Comparison of ENCODE assay signal across 11 cellular contexts in the genomic region with DNA sequence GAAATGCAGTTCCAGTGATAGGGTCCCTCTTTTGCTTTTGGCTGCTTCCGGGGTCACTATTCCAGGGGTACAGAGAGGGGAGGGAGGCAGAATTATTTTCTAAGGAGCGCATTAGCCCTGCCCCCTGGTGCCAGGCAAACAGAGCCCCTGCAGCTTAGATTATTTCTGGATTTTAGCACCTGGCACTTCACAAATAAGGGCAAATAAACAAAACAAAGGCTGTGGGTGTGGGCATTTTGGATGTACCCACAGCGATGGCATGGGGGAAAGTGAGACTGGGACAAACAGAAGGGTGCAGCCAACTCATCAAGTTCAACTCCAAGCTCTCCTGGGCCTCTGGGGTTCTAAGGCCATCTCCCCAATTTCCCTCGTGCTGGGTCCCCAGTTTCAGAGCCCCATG. TPM values are rescaled to one million over a fixed set of nuclear protein-coding genes. Genes with fewer than 3 reads are reported as not detected.
DNase-seq lines count a peak whose midpoint lies in the region; ATAC-seq and TF ChIP-seq lines count a peak whose summit lies in the region.
"Had no signal": no experiment of that assay in that cellular context is flagged by ENCODE, and none has a peak within 500 bp of the region (broad histone marks: within the 10 kb centered on the region; RNA-seq: fewer than 3 reads in every experiment).

No MANE protein-coding gene starts in this region.

- H2BK20ac ChIP-seq in H9 (ENCODE audit: low read depth, low read length, poor library complexity, severe bottlenecking), result no peak overlapping the region

- peak overlapping the region; percentile 63 to 100 (median 92) for H3K27ac Mint-ChIP-seq in CD4-positive, alpha-beta memory T cell
- H3K27ac Mint-ChIP-seq in activated naive CD4-positive, alpha-beta T cell treated with anti-CD3 and anti-CD28 coated beads, Interleukin-2, amount 50 U/mL, for 72 hours, result peak overlapping the region; percentile 94
- H3K27ac Mint-ChIP-seq in natural killer cell (peak overlapping the region; percentile 95 to 97), H9 (no peak overlapping the region)

- H4K20me1 ChIP-seq in H9 (ENCODE audit: control insufficient read depth, insufficient read depth, insufficient read length), result no peaks in the 10 kb centered on the region

- no peak for TF ChIP-seq POLR2A in upper lobe of left lung (IDR thresholded peaks at IDR 0.05)

- no peak overlapping the region for H2BK5ac ChIP-seq in H9 (ENCODE audit: insufficient read length, low read length)

- H3K4me1 ChIP-seq in CD4-positive, alpha-beta memory T cell (ENCODE audit: insufficient read depth, low read length), result peaks cover 93% of the 10 kb centered on the region
- H3K4me1 ChIP-seq in upper lobe of left lung (peaks cover 5 to 36% (median 32%) of the 10 kb centered on the region in 4 donors), foreskin keratinocyte (peaks cover 14% of the 10 kb centered on the region), H9 (ENCODE audit: insufficient read depth, low read length) (no peaks in the 10 kb centered on the region; the same call in 1 of the 2 replicates)

- TF ChIP-seq EP300 in upper lobe of left lung (IDR thresholded peaks at IDR 0.05), result no peak

- H3K14ac ChIP-seq in H9 (ENCODE audit: insufficient read depth, low read length), result no peak overlapping the region

- no peak overlapping the region for H4K8ac ChIP-seq in H9 (replicated peaks; ENCODE audit: insufficient read length, low read depth, low read length)

- CTCF ChIA-PET in CD4-positive, alpha-beta memory T cell (lab: Charles Lee; ENCODE audit: partially characterized antibody), result interaction anchor here (0.9 to 39.2 kb wide), 6 partner anchors 7 to 66 kb away, joined by 3 to 1377 read pairs (median 4); partner anchors contain the start of genes ASB2 and CCDC197

- H2BK12ac ChIP-seq in H9 (ENCODE audit: insufficient read length, low read depth, low read length), result no peak overlapping the region

- H3K4me3 Mint-ChIP-seq in CD4-positive, alpha-beta memory T cell, result peak overlapping the region; percentile 71 to 85 (median 76)
- H3K4me3 Mint-ChIP-seq in natural killer cell (peak overlapping the region; percentile 88), H9 (no peak overlapping the region)

- no peaks in the 10 kb centered on the region for H3K23me2 ChIP-seq in H9 (ENCODE audit: insufficient read length, low read depth, low read length, poor library complexity, severe bottlenecking)

- H3K23ac ChIP-seq in H9 (ENCODE audit: insufficient read length, low read depth, low read length), result no peak overlapping the region

- peak overlapping the region; percentile 63 for H3K27ac ChIP-seq in CD4-positive, alpha-beta memory T cell (ENCODE audit: low read depth, low read length)
- H3K27ac ChIP-seq in upper lobe of left lung (peak overlapping the region in 1 of 4 donors; percentile 76), foreskin keratinocyte (no peak overlapping the region), H9 (ENCODE audit: insufficient read length, low read depth, low read length) (no peak overlapping the region)
- H3K27ac ChIP-seq: RWPE1 had no signal

- no peak overlapping the region for H3K4ac ChIP-seq in H9 (ENCODE audit: low read depth, low read length)

- H3K4me1 Mint-ChIP-seq in CD4-positive, alpha-beta memory T cell, result peaks cover 61 to 91% (median 82%) of the 10 kb centered on the region in 4 donors
- H3K4me1 Mint-ChIP-seq in natural killer cell (peaks cover 65 to 75% of the 10 kb centered on the region in 2 donors), H9 (peaks cover 42 to 45% of the 10 kb centered on the region in 2 experiments)

- 57 to 64% methylated on average over 4 of the region's 4 CpGs for WGBS in upper lobe of left lung, 2 donors
- no CpG with 5 or more reads among the region's 4 CpGs for WGBS in H9 (ENCODE audit: extremely low coverage, insufficient read length, low lambda C conversion rate)

- H3K18ac ChIP-seq in H9 (ENCODE audit: insufficient read length, low read depth, low read length), result no peak overlapping the region

- H3T11ph ChIP-seq in H9 (ENCODE audit: low read length), result no peak overlapping the region

- no peak overlapping the region for H3K4me2 ChIP-seq in H9 (ENCODE audit: insufficient read depth, insufficient read length, low read length)

- TF ChIP-seq CTCF in natural killer cell (IDR thresholded peaks at IDR 0.05) (no peak), upper lobe of left lung (IDR thresholded peaks at IDR 0.05) (no peak), foreskin keratinocyte (conservative IDR thresholded peaks at IDR 0.05) (no peak), H9 (conservative IDR thresholded peaks at IDR 0.05) (no peak)

- no peak overlapping the region for H2AFZ ChIP-seq in H9 (ENCODE audit: low read length)

- H2AK5ac ChIP-seq in H9 (ENCODE audit: insufficient read length, low read length), result no peak overlapping the region

- H3K9ac ChIP-seq in H9 (ENCODE audit: extremely low read depth, insufficient read length, low read length), result no peak overlapping the region

- POLR2A ChIA-PET in CD4-positive, alpha-beta memory T cell (lab: Charles Lee; ENCODE audit: partially characterized antibody), result interaction anchor here (1.1 to 15.6 kb wide), 7 partner anchors 8 to 125 kb away, joined by 4 to 469 read pairs (median 6); partner anchors contain the start of genes ASB2, CCDC197, DDX24 and IFI27L1

- no peak overlapping the region for H2BK15ac ChIP-seq in H9 (ENCODE audit: low read depth, low read length)

- no peaks in the 10 kb centered on the region for H3K27me3 Mint-ChIP-seq in CD4-positive, alpha-beta memory T cell
- H3K27me3 Mint-ChIP-seq in natural killer cell (ENCODE audit: low read depth in 2 of 2) (no peaks in the 10 kb centered on the region), H9 (ENCODE audit: low read depth) (no peaks in the 10 kb centered on the region; the same call in none of the 2 replicates)

- no peaks in the 10 kb centered on the region for H3K27me3 ChIP-seq in CD4-positive, alpha-beta memory T cell (ENCODE audit: insufficient read depth, low read length)
- no peaks in the 10 kb centered on the region for H3K27me3 ChIP-seq in upper lobe of left lung
- H3K27me3 ChIP-seq in foreskin keratinocyte, result peaks cover 2% of the 10 kb centered on the region
- no peaks in the 10 kb centered on the region for H3K27me3 ChIP-seq in H9 (ENCODE audit: insufficient read depth, low read length)

- H4K5ac ChIP-seq in H9 (ENCODE audit: insufficient read length, low read depth, low read length), result no peak overlapping the region

- no peak overlapping the region for H4K91ac ChIP-seq in H9 (ENCODE audit: insufficient read length, low read depth, low read length)

- H3K36me3 Mint-ChIP-seq in CD4-positive, alpha-beta memory T cell, result peaks cover 0 to 5% of the 10 kb centered on the region in 2 donors
- H3K36me3 Mint-ChIP-seq in activated naive CD4-positive, alpha-beta T cell treated with anti-CD3 and anti-CD28 coated beads, Interleukin-2, amount 50 U/mL, for 72 hours, result peaks cover 10 to 41% of the 10 kb centered on the region in 2 donors
- H3K36me3 Mint-ChIP-seq in natural killer cell, result no peaks in the 10 kb centered on the region
- H3K36me3 Mint-ChIP-seq in H9 (ENCODE audit: insufficient read depth in 1 of 3, low read depth in 3 of 3), result no peaks in the 10 kb centered on the region

- peak overlapping the region; percentile 25 to 82 for H3K4me3 ChIP-seq in CD4-positive, alpha-beta memory T cell (ENCODE audit: low read length in 2 of 2)
- H3K4me3 ChIP-seq in GM08714 (ENCODE audit: low read length) (peak overlapping the region; percentile 45; the same call in 1 of the 2 replicates), upper lobe of left lung (no peak overlapping the region)
- H3K4me3 ChIP-seq: mucosa of descending colon had no signal

- DNase-seq in CD4-positive, alpha-beta memory T cell, result no peak
- no peak for DNase-seq in activated naive CD4-positive, alpha-beta T cell treated with anti-CD3 and anti-CD28 coated beads, Interleukin-2, amount 50 U/mL, for 72 hours (ENCODE audit: low spot score in 2 of 2)
- DNase-seq in natural killer cell (no peak), upper lobe of left lung (no peak), foreskin keratinocyte (no peak), H9 (no peak)
- DNase-seq: DMS153, hippocampal formation had no signal

- H2BK120ac ChIP-seq in H9 (ENCODE audit: low read depth, low read length, poor library complexity, severe bottlenecking), result no peak overlapping the region

- no peak overlapping the region for H3K56ac ChIP-seq in H9 (ENCODE audit: insufficient read length, low read depth, low read length)

- H3K79me1 ChIP-seq in H9 (ENCODE audit: insufficient read depth, low read depth, low read length, poor library complexity, severe bottlenecking), result no peaks in the 10 kb centered on the region

- no peaks in the 10 kb centered on the region for H3K79me2 ChIP-seq in H9 (ENCODE audit: insufficient read depth, low read length)

- H3K9me3 Mint-ChIP-seq in CD4-positive, alpha-beta memory T cell, result peaks cover 0 to 3% (median 0%) of the 10 kb centered on the region in 8 donors
- no peaks in the 10 kb centered on the region for H3K9me3 Mint-ChIP-seq in activated naive CD4-positive, alpha-beta T cell treated with anti-CD3 and anti-CD28 coated beads, Interleukin-2, amount 50 U/mL, for 72 hours
- no peaks in the 10 kb centered on the region for H3K9me3 Mint-ChIP-seq in natural killer cell
- no peaks in the 10 kb centered on the region; a peak in 1 of 5 replicates for H3K9me3 Mint-ChIP-seq in H9

- H3K36me3 ChIP-seq in CD4-positive, alpha-beta memory T cell (ENCODE audit: insufficient read depth, low read length), result no peaks in the 10 kb centered on the region
- no peaks in the 10 kb centered on the region for H3K36me3 ChIP-seq in upper lobe of left lung

- H3K9me3 ChIP-seq in CD4-positive, alpha-beta memory T cell (ENCODE audit: control insufficient read depth in 1 of 2, low read length in 2 of 2), result no peaks in the 10 kb centered on the region
- H3K9me3 ChIP-seq in upper lobe of left lung (no peaks in the 10 kb centered on the region), H9 (ENCODE audit: control insufficient read depth, low read depth, low read length) (no peaks in the 10 kb centered on the region)
- H3K9me3 ChIP-seq: mucosa of descending colon had no signal

- no peak for ATAC-seq in activated naive CD4-positive, alpha-beta T cell treated with anti-CD3 and anti-CD28 coated beads, Interleukin-2, amount 50 U/mL, for 72 hours
- ATAC-seq in natural killer cell, result no peak
- ATAC-seq in upper lobe of left lung (ENCODE audit: low FRiP score in 2 of 2), result no peak
- no peak for ATAC-seq in foreskin keratinocyte
- ATAC-seq: mucosa of descending colon had no signal

- intact Hi-C loops in CD4-positive, alpha-beta memory T cell (cut with micrococcal nuclease), result no loop called here
- intact Hi-C loops in natural killer cell (cut with micrococcal nuclease), result loop anchor here (5.0 kb wide), 1 partner anchor 46 kb away; no protein-coding TSS in a partner anchor

RNA-seq across cellular contexts. Expression of gene ASB2, which starts 20.3 kb away (rescaled TPM):
- total RNA-seq in CD4-positive, alpha-beta memory T cell, result 10 to 100 TPM; 27.3 to 29.7 TPM
- polyA plus RNA-seq in CD4-positive, alpha-beta memory T cell, result 1 to 10 TPM in 1 of 2 donors, under 1 TPM in 1; 0.87 to 2.3 TPM
- 10 to 100 TPM; 12.9 to 50.0 TPM for total RNA-seq in activated naive CD4-positive, alpha-beta T cell treated with anti-CD3 and anti-CD28 coated beads, Interleukin-2, amount 50 U/mL, for 72 hours
- total RNA-seq in natural killer cell (1 to 10 TPM; 3.7 to 7.2 (median 4.8) TPM), upper lobe of left lung (1 to 10 TPM in 3 of 6 donors, under 1 TPM in 2, not detected in 1; 0.76 to 2.2 (median 1.9) TPM), foreskin keratinocyte (not detected in 2 replicates), H9 (2021) (0.35 and 1.3 TPM in 2 replicates)
- polyA plus RNA-seq in foreskin keratinocyte, result 0.03 TPM in 1 of 2 replicates, not detected in the other

RNA-seq across cellular contexts. Expression of gene FAM181A, which starts 28.9 kb away (rescaled TPM):
- not detected for total RNA-seq in CD4-positive, alpha-beta memory T cell
- not detected for polyA plus RNA-seq in CD4-positive, alpha-beta memory T cell
- total RNA-seq in activated naive CD4-positive, alpha-beta T cell treated with anti-CD3 and anti-CD28 coated beads, Interleukin-2, amount 50 U/mL, for 72 hours, result not detected
- total RNA-seq in natural killer cell (not detected), upper lobe of left lung (10 to 100 TPM in 1 of 6 donors, 1 to 10 TPM in 3, not detected in 2; 1.6 to 13.4 (median 1.9) TPM), foreskin keratinocyte (not detected in 2 replicates), H9 (2021) (not detected in 2 replicates)
- not detected in 2 replicates for polyA plus RNA-seq in foreskin keratinocyte
- total RNA-seq: mucosa of descending colon had no signal

RNA-seq across cellular contexts. Expression of gene CCDC197, which starts 41.0 kb away (rescaled TPM):
- not detected for total RNA-seq in CD4-positive, alpha-beta memory T cell
- not detected for polyA plus RNA-seq in CD4-positive, alpha-beta memory T cell
- under 1 TPM; 0.20 to 0.49 TPM for total RNA-seq in activated naive CD4-positive, alpha-beta T cell treated with anti-CD3 and anti-CD28 coated beads, Interleukin-2, amount 50 U/mL, for 72 hours
- total RNA-seq in natural killer cell (not detected), upper lobe of left lung (not detected), foreskin keratinocyte (not detected in 2 replicates), H9 (2021) (not detected in 2 replicates)
- not detected in 2 replicates for polyA plus RNA-seq in foreskin keratinocyte
- total RNA-seq: mucosa of descending colon had no signal

Comparison
In these comparisons a context has a peak if more than half of its experiments do, and no peak if none do; other contexts are left out.
1. H3K4me3 ChIP-seq: peak in CD4-positive, alpha-beta memory T cell (2 of 2) and GM08714 (single experiment); none in upper lobe of left lung (0 of 4).
2. H3K27ac Mint-ChIP-seq: peak in CD4-positive, alpha-beta memory T cell (7 of 7), activated naive CD4-positive, alpha-beta T cell treated with anti-CD3 and anti-CD28 coated beads, Interleukin-2, amount 50 U/mL, for 72 hours (2 of 2) and natural killer cell (2 of 2); none in H9 (0 of 3).
3. H3K4me3 Mint-ChIP-seq: peak in CD4-positive, alpha-beta memory T cell (8 of 8) and natural killer cell (single experiment); none in H9 (0 of 2).